29 cellular contexts compared by ENCODE assay signal in genomic region chr2:227684258-227684657, GRCh38. TPM values are rescaled to one million over a fixed set of nuclear protein-coding genes. Genes with fewer than 3 reads are reported as not detected.
"Had no signal": no experiment of that assay in that cellular context is flagged by ENCODE, and none has a peak within 500 bp of the region (broad histone marks: within the 10 kb centered on the region; RNA-seq: fewer than 3 reads in every experiment).

No MANE protein-coding gene starts in this region.

- H3K36me3 ChIP-seq: prostate gland, right atrium auricular region, sigmoid colon, spleen, thoracic aorta, tibial nerve, uterus had no signal

- H3K4me1 ChIP-seq: parathyroid adenoma, prostate gland, right atrium auricular region, sigmoid colon, spleen, tibial nerve, upper lobe of left lung, uterus had no signal

- H3K9ac ChIP-seq: parathyroid adenoma had no signal

- H3K4me3 ChIP-seq: mucosa of descending colon, prostate gland, right atrium auricular region, sigmoid colon, spleen, thoracic aorta, tibial nerve, upper lobe of left lung, uterus had no signal

- H3K9me3 Mint-ChIP-seq: effector memory CD8-positive, alpha-beta T cell; memory B cell; natural killer cell treated with Interleukin-12 subunit alpha and Interleukin-12 subunit beta and Interleukin-15 and Interleukin-18, amount 100 ng/mL, for 72 hours; neural crest cell; stimulated activated memory B cell treated with anti-CD40 and anti-IgM and Interleukin-4, amounts not matched to agents 10 μg/mL and 1 μg/mL and 100 μg/mL, for 72 hours had no signal

- H2AFZ ChIP-seq: parathyroid adenoma had no signal

- H3K79me2 ChIP-seq: parathyroid adenoma had no signal

- H3K36me3 Mint-ChIP-seq: memory B cell; naive B cell; natural killer cell treated with Interleukin-12 subunit alpha and Interleukin-12 subunit beta and Interleukin-15 and Interleukin-18, amount 100 ng/mL, for 72 hours; stimulated activated memory B cell treated with anti-CD40 and anti-IgM and Interleukin-4, amounts not matched to agents 10 μg/mL and 1 μg/mL and 100 μg/mL, for 72 hours had no signal

- H3K9me3 ChIP-seq: mucosa of descending colon, prostate gland, right atrium auricular region, sigmoid colon, spleen, thoracic aorta, tibial nerve, upper lobe of left lung, uterus had no signal

- ATAC-seq: effector memory CD8-positive, alpha-beta T cell; left lobe of liver; mucosa of descending colon; natural killer cell treated with Interleukin-12 subunit alpha and Interleukin-12 subunit beta and Interleukin-15 and Interleukin-18, amount 100 ng/mL, for 72 hours; stimulated activated memory B cell treated with anti-CD40 and anti-IgM and Interleukin-4, amounts not matched to agents 10 μg/mL and 1 μg/mL and 100 μg/mL, for 72 hours; stimulated activated naive CD8-positive, alpha-beta T cell treated with anti-CD3 and anti-CD28 coated beads, Interleukin-15, Interleukin-2, amounts not matched to agents 100 U/mL and 50 U/mL, for 24 hours had no signal

- H3K4me3 Mint-ChIP-seq: effector memory CD8-positive, alpha-beta T cell; memory B cell; naive B cell; natural killer cell treated with Interleukin-12 subunit alpha and Interleukin-12 subunit beta and Interleukin-15 and Interleukin-18, amount 100 ng/mL, for 72 hours; neural crest cell; stimulated activated memory B cell treated with anti-CD40 and anti-IgM and Interleukin-4, amounts not matched to agents 10 μg/mL and 1 μg/mL and 100 μg/mL, for 72 hours had no signal

- H3K27ac ChIP-seq: parathyroid adenoma, prostate gland, right atrium auricular region, sigmoid colon, spleen, thoracic aorta, tibial nerve, upper lobe of left lung, uterus had no signal

- H3K27ac Mint-ChIP-seq: effector memory CD8-positive, alpha-beta T cell; memory B cell; naive B cell; natural killer cell treated with Interleukin-12 subunit alpha and Interleukin-12 subunit beta and Interleukin-15 and Interleukin-18, amount 100 ng/mL, for 72 hours; stimulated activated memory B cell treated with anti-CD40 and anti-IgM and Interleukin-4, amounts not matched to agents 10 μg/mL and 1 μg/mL and 100 μg/mL, for 72 hours had no signal

- H3K4me1 Mint-ChIP-seq: memory B cell; naive B cell; neural crest cell; stimulated activated memory B cell treated with anti-CD40 and anti-IgM and Interleukin-4, amounts not matched to agents 10 μg/mL and 1 μg/mL and 100 μg/mL, for 72 hours had no signal

- H3K27me3 ChIP-seq: right atrium auricular region, sigmoid colon, tibial nerve, upper lobe of left lung, uterus had no signal

- DNase-seq: caudate nucleus; cerebellar nuclear complex; cortex of kidney; effector memory CD8-positive, alpha-beta T cell; foreskin melanocyte; kidney; mucosa of descending colon; naive B cell; sigmoid colon; spleen; stimulated activated CD4-positive, alpha-beta T cell treated with anti-CD3 and anti-CD28 coated beads, Interleukin-4, amount 100 ng/mL, for 4 hours; stimulated activated naive CD8-positive, alpha-beta T cell treated with anti-CD3 and anti-CD28 coated beads, Interleukin-15, Interleukin-2, amounts not matched to agents 100 U/mL and 50 U/mL, for 24 hours; uterus had no signal

RNA-seq across cellular contexts. Expression of gene SCYGR5, which starts 17.7 kb away (rescaled TPM):
- total RNA-seq: dermis microvascular lymphatic vessel endothelial cell; kidney; left lobe of liver; lower leg skin; mucosa of descending colon; natural killer cell treated with Interleukin-12 subunit alpha and Interleukin-12 subunit beta and Interleukin-15 and Interleukin-18, amount 100 ng/mL, for 72 hours; neural crest cell; osteoblast; prostate gland; right atrium auricular region; sigmoid colon; skeletal muscle tissue; spleen; thoracic aorta; tibial nerve; upper lobe of left lung; uterus had no signal
- polyA plus RNA-seq: esophagus, sigmoid colon, spleen had no signal

RNA-seq across cellular contexts. Expression of gene SLC19A3, which starts 33.6 kb away (rescaled TPM):
- total RNA-seq: natural killer cell treated with Interleukin-12 subunit alpha and Interleukin-12 subunit beta and Interleukin-15 and Interleukin-18, amount 100 ng/mL, for 72 hours had no signal

RNA-seq across cellular contexts. Expression of gene SCYGR6, which starts 40.3 kb away (rescaled TPM):
- total RNA-seq: dermis microvascular lymphatic vessel endothelial cell; kidney; left lobe of liver; mucosa of descending colon; natural killer cell treated with Interleukin-12 subunit alpha and Interleukin-12 subunit beta and Interleukin-15 and Interleukin-18, amount 100 ng/mL, for 72 hours; neural crest cell; osteoblast; prostate gland; right atrium auricular region; sigmoid colon; skeletal muscle tissue; spleen; thoracic aorta; tibial nerve; upper lobe of left lung; uterus had no signal
- polyA plus RNA-seq: esophagus, sigmoid colon, spleen had no signal

RNA-seq across cellular contexts. Expression of gene SCYGR7, which starts 43.9 kb away (rescaled TPM):
- total RNA-seq: dermis microvascular lymphatic vessel endothelial cell; kidney; left lobe of liver; mucosa of descending colon; natural killer cell treated with Interleukin-12 subunit alpha and Interleukin-12 subunit beta and Interleukin-15 and Interleukin-18, amount 100 ng/mL, for 72 hours; neural crest cell; osteoblast; prostate gland; right atrium auricular region; sigmoid colon; skeletal muscle tissue; spleen; thoracic aorta; tibial nerve; upper lobe of left lung; uterus had no signal
- polyA plus RNA-seq: esophagus, sigmoid colon, spleen had no signal
